ENCODE assay signal across 22 cellular contexts in the genomic region with DNA sequence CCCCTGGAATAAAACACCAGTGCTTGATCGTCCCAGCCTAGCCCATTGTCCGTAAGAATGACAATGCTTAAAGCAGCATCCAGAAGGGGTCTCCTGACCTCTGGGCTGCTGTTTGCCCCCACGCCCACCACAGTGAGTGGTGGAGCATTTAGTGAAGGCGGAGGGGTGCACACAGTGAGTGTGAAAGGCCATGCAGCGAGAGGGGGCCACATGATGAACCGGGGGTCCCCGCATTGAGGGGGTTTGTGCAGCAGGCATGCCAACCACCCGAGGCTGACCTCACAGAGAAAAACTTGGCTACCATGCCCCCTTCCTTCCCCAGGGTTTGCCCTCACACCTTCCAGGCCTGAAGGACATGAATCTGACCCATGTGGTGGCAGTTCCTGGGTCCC. TPM values are rescaled to one million over a fixed set of nuclear protein-coding genes. Genes with fewer than 3 reads are reported as not detected.
"Had no signal": no experiment of that assay in that cellular context is flagged by ENCODE, and none has a peak within 500 bp of the region (broad histone marks: within the 10 kb centered on the region; RNA-seq: fewer than 3 reads in every experiment).

No MANE protein-coding gene starts in this region.

- H3K9me3 ChIP-seq: heart left ventricle, spleen, upper lobe of left lung had no signal

- H3K27ac ChIP-seq: cardiac muscle cell, spleen, upper lobe of left lung had no signal

- ATAC-seq: activated T-cell treated with anti-CD3 and anti-CD28 coated beads, Interleukin-2, amount 50 U/mL, for 72 hours; heart left ventricle; left colon had no signal

- H3K4me1 ChIP-seq: upper lobe of left lung had no signal

- H3K27me3 ChIP-seq: cardiac muscle cell, upper lobe of left lung had no signal

- H3K4me3 ChIP-seq: cardiac muscle cell, heart left ventricle, spleen, upper lobe of left lung had no signal

- H3K36me3 ChIP-seq: cardiac muscle cell, upper lobe of left lung had no signal

- DNase-seq: activated B cell treated with CpG ODN at 0.5 μM for 24 hours; activated CD4-positive, alpha-beta memory T cell treated with anti-CD3 and anti-CD28 coated beads, Interleukin-2, amount 10 ng/mL, durations not matched to agents 7 days and 5 days; activated CD4-positive, alpha-beta T cell treated with anti-CD3 and anti-CD28 coated beads for 4 hours; activated effector memory CD4-positive, alpha-beta T cell treated with Interleukin-2 at 50 U/mL for 16 hours; activated naive CD4-positive, alpha-beta T cell treated with anti-CD3 and anti-CD28 coated beads for 36 hours; activated naive CD8-positive, alpha-beta T cell treated with anti-CD3 and anti-CD28 coated beads, Interleukin-2, amount 10 ng/mL, durations not matched to agents 7 days and 5 days; activated T-cell treated with anti-CD3 and anti-CD28 coated beads, Interleukin-2, amount 50 U/mL, for 72 hours; dermis blood vessel endothelial cell; effector memory CD4-positive, alpha-beta T cell; heart left ventricle; left colon; naive B cell; occipital lobe; retina; spleen; stimulated activated CD4-positive, alpha-beta T cell treated with anti-CD3 and anti-CD28 coated beads, Interleukin-4, amount 100 ng/mL, for 1 hour; stimulated activated naive CD4-positive, alpha-beta T cell treated with Interleukin-2 at 50 U/mL for 16 hours; substantia nigra; upper lobe of left lung had no signal

RNA-seq across cellular contexts. Expression of a gene that starts 28.4 kb away (rescaled TPM):
- total RNA-seq: activated B cell treated with CpG ODN at 0.5 μM for 24 hours; activated CD4-positive, alpha-beta memory T cell treated with anti-CD3 and anti-CD28 coated beads, Interleukin-2, amount 10 ng/mL, durations not matched to agents 7 days and 5 days; activated naive CD4-positive, alpha-beta T cell treated with anti-CD3 and anti-CD28 coated beads for 36 hours; activated naive CD8-positive, alpha-beta T cell treated with anti-CD3 and anti-CD28 coated beads, Interleukin-2, amount 10 ng/mL, durations not matched to agents 7 days and 5 days; activated T-cell treated with anti-CD3 and anti-CD28 coated beads, Interleukin-2, amount 50 U/mL, for 72 hours; mononuclear cell had no signal
- polyA plus RNA-seq: neural cell had no signal
